Comparison of ENCODE assay signal across 1 cellular context in genomic region chr12:58291106-58291505, GRCh38.
TF ChIP-seq lines count a peak whose summit lies in the region.

No MANE protein-coding gene starts in this region.

TF ChIP-seq in GM12878, 131 proteins besides CTCF, POLR2A, EP300 and RAD21:
- TF ChIP-seq TCF7 (IDR thresholded peaks at IDR 0.05; ENCODE audit: borderline replicate concordance): peak; percentile 90
- 0 out of 2 replicates have a peak, but pooled peaks have one; percentile 12 for TF ChIP-seq SPI1 (IDR thresholded peaks at IDR 0.05; ENCODE audit: borderline replicate concordance, insufficient read depth, low read depth, low read length)
- TF ChIP-seq HDGF (IDR thresholded peaks at IDR 0.05): no peak
